ENCODE assay signal across 8 cellular contexts in genomic region chr2:131092409-131093065, GRCh38. TPM values are rescaled to one million over a fixed set of nuclear protein-coding genes. Genes with fewer than 3 reads are reported as not detected.
DNase-seq lines count a peak whose midpoint lies in the region; ATAC-seq and TF ChIP-seq lines count a peak whose summit lies in the region.

No MANE protein-coding gene starts in this region.

- TF ChIP-seq CTCF in OCI-LY7 (conservative IDR thresholded peaks at IDR 0.05; ENCODE audit: low read length): no peak

- peak overlapping the region; percentile 80 for H3K4me2 ChIP-seq in OCI-LY7 (ENCODE audit: low read length)

- H3K4me1 ChIP-seq in OCI-LY7 (ENCODE audit: insufficient read depth, low read length, poor library complexity, severe bottlenecking): peaks cover 7% of the 10 kb centered on the region
- peaks cover 0 to 12% of the 10 kb centered on the region in 2 donors for H3K4me1 ChIP-seq in naive thymus-derived CD4-positive, alpha-beta T cell (ENCODE audit: control insufficient read depth in 2 of 2, insufficient read depth in 2 of 2, low read length in 2 of 2)

- H3K36me3 Mint-ChIP-seq in naive thymus-derived CD4-positive, alpha-beta T cell: peaks cover 0 to 11% (median 7%) of the 10 kb centered on the region in 5 donors

- peaks cover 42% of the 10 kb centered on the region for H3K36me3 ChIP-seq in OCI-LY7 (ENCODE audit: insufficient read depth, low read length)
- peaks cover 0 to 15% (median 3%) of the 10 kb centered on the region in 3 experiments for H3K36me3 ChIP-seq in naive thymus-derived CD4-positive, alpha-beta T cell (ENCODE audit: control insufficient read depth in 2 of 3, insufficient read depth in 3 of 3, low read length in 3 of 3)

- H3K4me3 ChIP-seq in OCI-LY7 (ENCODE audit: low read depth, low read length, poor library complexity, severe bottlenecking): peak overlapping the region; percentile 97
- peak overlapping the region; percentile 81 for H3K4me3 ChIP-seq in naive thymus-derived CD4-positive, alpha-beta T cell (ENCODE audit: low read length)

- peak overlapping the region; percentile 74 to 89 (median 85) for H3K27ac Mint-ChIP-seq in naive thymus-derived CD4-positive, alpha-beta T cell

- H3K9me3 Mint-ChIP-seq in naive thymus-derived CD4-positive, alpha-beta T cell: no peaks in the 10 kb centered on the region

- H2AFZ ChIP-seq in OCI-LY7 (ENCODE audit: low read length): peak overlapping the region; percentile 57; the same call in 1 of the 2 replicates

- H3K9me2 ChIP-seq in OCI-LY7 (ENCODE audit: insufficient read depth, low read length): no peaks in the 10 kb centered on the region

- DNase-seq in ELR (ENCODE audit: low read depth) (peak; percentile 10), OCI-LY7 (ENCODE audit: low spot score) (no peak)
- DNase-seq in naive thymus-derived CD4-positive, alpha-beta T cell: peak in 4 of 9 donors; percentile 14 to 27 (median 21)
- DNase-seq in activated effector memory CD4-positive, alpha-beta T cell treated with Interleukin-2 at 50 U/mL for 16 hours: no peak

- H3K9me3 ChIP-seq in OCI-LY7 (ENCODE audit: low read length): no peaks in the 10 kb centered on the region
- no peaks in the 10 kb centered on the region for H3K9me3 ChIP-seq in naive thymus-derived CD4-positive, alpha-beta T cell (ENCODE audit: control insufficient read depth in 2 of 3, low read length in 3 of 3)

- intact Hi-C loops in OCI-LY7 (cut with micrococcal nuclease; ENCODE audit: unreplicated experiment): loop anchor here (1.0 to 10.0 kb wide), 2 partner anchors 12 to 1552 kb away; no protein-coding TSS in a partner anchor
- intact Hi-C loops in naive thymus-derived CD4-positive, alpha-beta T cell (cut with micrococcal nuclease): loop anchor here (1.0 to 5.0 kb wide), 11 partner anchors 12 to 1215 kb away; partner anchors contain the start of genes MZT2A (in 2 of the 2), IMP4 (in 1 of the 2), MZT2B (in 1 of the 2) and PLEKHB2 (in 1 of the 2)

- H3K27me3 ChIP-seq in naive thymus-derived CD4-positive, alpha-beta T cell (ENCODE audit: control insufficient read depth in 2 of 2, insufficient read depth in 2 of 2, low read length in 2 of 2): no peaks in the 10 kb centered on the region

- H3K79me2 ChIP-seq in OCI-LY7 (ENCODE audit: insufficient read depth, low read depth, low read length): peaks cover 53% of the 10 kb centered on the region

- H3K4me1 Mint-ChIP-seq in naive thymus-derived CD4-positive, alpha-beta T cell: peaks cover 7 to 44% (median 29%) of the 10 kb centered on the region in 7 donors

- no peak for ATAC-seq in naive thymus-derived CD4-positive, alpha-beta T cell
- ATAC-seq in HG02759 (IDR thresholded peaks at IDR 0.05; ENCODE audit: unreplicated experiment): no peak
- no peak for ATAC-seq in HG02870 (IDR thresholded peaks at IDR 0.05; ENCODE audit: unreplicated experiment)
- no peak for ATAC-seq in HG03469 (IDR thresholded peaks at IDR 0.05; ENCODE audit: unreplicated experiment)

- POLR2A ChIA-PET in OCI-LY7 (lab: Charles Lee): interaction anchor here (0.6 to 1.2 kb wide), 3 partner anchors 12 to 494 kb away, joined by 3 to 14 read pairs (median 3); partner anchors contain the start of gene PLEKHB2
- POLR2A ChIA-PET in naive thymus-derived CD4-positive, alpha-beta T cell (lab: Charles Lee): interaction anchor here (0.8 to 4.5 kb wide), 8 partner anchors 10 to 750 kb away, joined by 3 to 112 read pairs (median 6); partner anchors contain the start of genes IMP4, MZT2A and PLEKHB2

- H4K20me1 ChIP-seq in OCI-LY7 (ENCODE audit: insufficient read depth, low read length): 0 out of 2 replicates have a peak, but pooled peaks cover 8% of the 10 kb centered on the region

- BruUV-seq in OCI-LY7 (replicated peaks; lab: Mats Ljungman, UMichigan): no TSS peak

- H3K27ac ChIP-seq in OCI-LY7 (ENCODE audit: low read depth, low read length, poor library complexity, severe bottlenecking): peak overlapping the region; percentile 63
- H3K27ac ChIP-seq in cingulate gyrus (ENCODE audit: low read depth, low read length): peak overlapping the region; percentile 66
- peak overlapping the region; percentile 99 for H3K27ac ChIP-seq in naive thymus-derived CD4-positive, alpha-beta T cell (ENCODE audit: low read depth, low read length)

- CTCF ChIA-PET in OCI-LY7 (lab: Charles Lee; ENCODE audit: unreplicated experiment): interaction anchor here (0.5 kb wide), 1 partner anchor 750 kb away, joined by 3 read pairs; the partner anchor contains the start of gene IMP4
- CTCF ChIA-PET in naive thymus-derived CD4-positive, alpha-beta T cell (lab: Charles Lee): interaction anchor here (0.7 to 1.9 kb wide), 2 partner anchors 221 to 400 kb away, joined by 4 read pairs; no protein-coding TSS in a partner anchor

- H3K27me3 Mint-ChIP-seq in naive thymus-derived CD4-positive, alpha-beta T cell: no peaks in the 10 kb centered on the region

- peak overlapping the region; percentile 81 to 94 (median 86) for H3K4me3 Mint-ChIP-seq in naive thymus-derived CD4-positive, alpha-beta T cell

RNA-seq across cellular contexts. Expression of gene FAM168B, which starts 0.7 kb away (rescaled TPM):
- 53.5 and 53.6 TPM in 2 replicates for total RNA-seq in OCI-LY7 (2014; rRNA removed; shearing (Covaris generic))
- total RNA-seq in OCI-LY7 (2022): 81.5 and 85.3 TPM in 2 replicates
- 10 to 100 TPM; 50.5 to 82.9 (median 66.7) TPM for total RNA-seq in naive thymus-derived CD4-positive, alpha-beta T cell
- polyA plus RNA-seq in naive thymus-derived CD4-positive, alpha-beta T cell: 10 to 100 TPM; 36.3 to 41.3 TPM

RNA-seq across cellular contexts. Expression of gene PLEKHB2, which starts 12.6 kb away (rescaled TPM):
- total RNA-seq in OCI-LY7 (2014; rRNA removed; shearing (Covaris generic)): 23.4 and 28.3 TPM in 2 replicates
- total RNA-seq in OCI-LY7 (2022): 35.9 and 38.3 TPM in 2 replicates
- 10 to 100 TPM; 43.1 to 92.3 (median 55.8) TPM for total RNA-seq in naive thymus-derived CD4-positive, alpha-beta T cell
- 10 to 100 TPM; 64.4 to 66.6 TPM for polyA plus RNA-seq in naive thymus-derived CD4-positive, alpha-beta T cell
